In the genomic region with DNA sequence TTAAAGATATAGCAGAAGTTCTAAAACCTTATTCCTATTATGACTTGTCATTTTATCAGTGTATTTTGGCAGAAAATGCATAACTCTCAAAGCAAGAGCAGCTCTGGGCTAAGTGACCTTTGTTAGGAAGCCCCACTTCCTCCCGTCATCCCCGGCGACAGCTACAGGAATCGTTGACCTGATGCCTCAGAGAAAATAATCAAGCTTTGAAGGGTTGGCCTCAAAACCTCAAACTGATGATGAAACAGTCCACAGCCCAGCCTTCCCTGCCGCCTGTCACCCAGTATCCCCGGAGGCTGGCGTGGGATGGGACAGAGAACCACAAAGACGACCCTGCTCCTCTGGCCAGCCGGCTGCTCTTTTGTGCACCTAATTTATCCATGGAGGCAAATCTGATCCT, we compare ENCODE assay signal across 17 cellular contexts.
DNase-seq lines count a peak whose midpoint lies in the region; ATAC-seq and TF ChIP-seq lines count a peak whose summit lies in the region.
"Had no signal": no experiment of that assay in that cellular context is flagged by ENCODE, and none has a peak within 500 bp of the region (broad histone marks: within the 10 kb centered on the region; RNA-seq: fewer than 3 reads in every experiment).

No MANE protein-coding gene starts in this region.

- H3K36me3 Mint-ChIP-seq in activated CD8-positive, alpha-beta T cell treated with anti-CD3 and anti-CD28 coated beads for 36 hours (ENCODE audit: low read depth): no peaks in the 10 kb centered on the region
- no peaks in the 10 kb centered on the region for H3K36me3 Mint-ChIP-seq in activated CD8-positive, alpha-beta T cell treated with anti-CD3 and anti-CD28 coated beads, Interleukin-2, amount 10 ng/mL, durations not matched to agents 7 days and 5 days (ENCODE audit: low read depth)
- no peaks in the 10 kb centered on the region for H3K36me3 Mint-ChIP-seq in stimulated activated naive B cell treated with anti-CD40 and anti-IgM and Interleukin-4, amounts not matched to agents 10 μg/mL and 1 μg/mL and 100 μg/mL, for 72 hours
- no peaks in the 10 kb centered on the region for H3K36me3 Mint-ChIP-seq in activated naive CD4-positive, alpha-beta T cell treated with anti-CD3 and anti-CD28 coated beads, Interleukin-2, amount 50 U/mL, for 72 hours
- H3K36me3 Mint-ChIP-seq: naive thymus-derived CD4-positive, alpha-beta T cell had no signal

- no peak overlapping the region for H3K27ac ChIP-seq in thyroid gland
- H3K27ac ChIP-seq: gastrocnemius medialis, KMS-11, tibial artery had no signal

- H3K4me3 ChIP-seq in thyroid gland (replicated peaks in 1 of 3): no peak overlapping the region
- H3K4me3 ChIP-seq: gastrocnemius medialis, tibial artery had no signal

- no peak overlapping the region for H3K27ac Mint-ChIP-seq in activated CD8-positive, alpha-beta T cell treated with anti-CD3 and anti-CD28 coated beads for 36 hours
- no peak overlapping the region for H3K27ac Mint-ChIP-seq in activated CD8-positive, alpha-beta T cell treated with anti-CD3 and anti-CD28 coated beads, Interleukin-2, amount 10 ng/mL, durations not matched to agents 7 days and 5 days
- no peak overlapping the region for H3K27ac Mint-ChIP-seq in stimulated activated naive B cell treated with anti-CD40 and anti-IgM and Interleukin-4, amounts not matched to agents 10 μg/mL and 1 μg/mL and 100 μg/mL, for 72 hours
- H3K27ac Mint-ChIP-seq in activated naive CD4-positive, alpha-beta T cell treated with anti-CD3 and anti-CD28 coated beads, Interleukin-2, amount 50 U/mL, for 72 hours: no peak overlapping the region
- H3K27ac Mint-ChIP-seq: HFFc6; naive thymus-derived CD4-positive, alpha-beta T cell had no signal

- peak; percentile 21 for DNase-seq in activated CD8-positive, alpha-beta T cell treated with anti-CD3 and anti-CD28 coated beads for 36 hours
- no peak for DNase-seq in activated CD8-positive, alpha-beta T cell treated with anti-CD3 and anti-CD28 coated beads, Interleukin-2, amount 10 ng/mL, durations not matched to agents 7 days and 5 days
- peak; percentile 79 for DNase-seq in NOMO-1 treated with dmso at 0.1 percent for 144 hours (lab: John Stamatoyannopoulos, UW; ENCODE audit: unreplicated experiment)
- DNase-seq in foreskin melanocyte: peak; percentile 18
- peak; percentile 8 for DNase-seq in stimulated activated naive B cell treated with anti-CD40 and anti-IgM and Interleukin-4, amounts not matched to agents 10 μg/mL and 1 μg/mL and 100 μg/mL, for 72 hours
- no peak for DNase-seq in thyroid gland
- no peak for DNase-seq in activated naive CD4-positive, alpha-beta T cell treated with anti-CD3 and anti-CD28 coated beads, Interleukin-2, amount 50 U/mL, for 72 hours (ENCODE audit: low spot score in 2 of 2)
- DNase-seq: ACHN; DMS79; gastrocnemius medialis; HFFc6; kidney glomerular epithelial cell; naive thymus-derived CD4-positive, alpha-beta T cell had no signal

- ATAC-seq in activated CD8-positive, alpha-beta T cell treated with anti-CD3 and anti-CD28 coated beads for 36 hours: no peak
- no peak for ATAC-seq in activated CD8-positive, alpha-beta T cell treated with anti-CD3 and anti-CD28 coated beads, Interleukin-2, amount 10 ng/mL, durations not matched to agents 7 days and 5 days
- peak; percentile 80 to 83 for ATAC-seq in stimulated activated naive B cell treated with anti-CD40 and anti-IgM and Interleukin-4, amounts not matched to agents 10 μg/mL and 1 μg/mL and 100 μg/mL, for 72 hours (replicated peaks)
- ATAC-seq in GM21515 (IDR thresholded peaks at IDR 0.05; ENCODE audit: unreplicated experiment): no peak
- no peak for ATAC-seq in activated naive CD4-positive, alpha-beta T cell treated with anti-CD3 and anti-CD28 coated beads, Interleukin-2, amount 50 U/mL, for 72 hours
- ATAC-seq: gastrocnemius medialis; naive thymus-derived CD4-positive, alpha-beta T cell; Panc1 had no signal

- intact Hi-C loops in activated CD8-positive, alpha-beta T cell treated with anti-CD3 and anti-CD28 coated beads for 36 hours (cut with micrococcal nuclease): no loop called here
- intact Hi-C loops in thyroid gland (cut with DNase I): no loop called here

- peaks cover 4% of the 10 kb centered on the region for H3K4me1 Mint-ChIP-seq in activated CD8-positive, alpha-beta T cell treated with anti-CD3 and anti-CD28 coated beads for 36 hours (ENCODE audit: low read depth)
- H3K4me1 Mint-ChIP-seq in activated CD8-positive, alpha-beta T cell treated with anti-CD3 and anti-CD28 coated beads, Interleukin-2, amount 10 ng/mL, durations not matched to agents 7 days and 5 days (ENCODE audit: low read depth): peaks cover 3% of the 10 kb centered on the region
- H3K4me1 Mint-ChIP-seq in stimulated activated naive B cell treated with anti-CD40 and anti-IgM and Interleukin-4, amounts not matched to agents 10 μg/mL and 1 μg/mL and 100 μg/mL, for 72 hours: peaks cover 2 to 4% of the 10 kb centered on the region in 2 donors

- H3K36me3 ChIP-seq in thyroid gland: no peaks in the 10 kb centered on the region
- H3K36me3 ChIP-seq: gastrocnemius medialis, tibial artery had no signal

- H3K4me3 Mint-ChIP-seq in activated CD8-positive, alpha-beta T cell treated with anti-CD3 and anti-CD28 coated beads for 36 hours: no peak overlapping the region
- H3K4me3 Mint-ChIP-seq in activated CD8-positive, alpha-beta T cell treated with anti-CD3 and anti-CD28 coated beads, Interleukin-2, amount 10 ng/mL, durations not matched to agents 7 days and 5 days: no peak overlapping the region
- H3K4me3 Mint-ChIP-seq in stimulated activated naive B cell treated with anti-CD40 and anti-IgM and Interleukin-4, amounts not matched to agents 10 μg/mL and 1 μg/mL and 100 μg/mL, for 72 hours: no peak overlapping the region
- H3K4me3 Mint-ChIP-seq: HFFc6; naive thymus-derived CD4-positive, alpha-beta T cell had no signal

- WGBS in thyroid gland, 2 donors: 38 to 50% methylated on average over 9 of the region's 9 CpGs

- H3K9me3 ChIP-seq in thyroid gland: no peaks in the 10 kb centered on the region
- H3K9me3 ChIP-seq: gastrocnemius medialis, tibial artery had no signal

- no peaks in the 10 kb centered on the region for H3K27me3 ChIP-seq in thyroid gland

- no peaks in the 10 kb centered on the region for H3K4me1 ChIP-seq in thyroid gland
- H3K4me1 ChIP-seq: gastrocnemius medialis, tibial artery had no signal

- H3K9me3 Mint-ChIP-seq in activated CD8-positive, alpha-beta T cell treated with anti-CD3 and anti-CD28 coated beads for 36 hours: no peaks in the 10 kb centered on the region
- H3K9me3 Mint-ChIP-seq in activated CD8-positive, alpha-beta T cell treated with anti-CD3 and anti-CD28 coated beads, Interleukin-2, amount 10 ng/mL, durations not matched to agents 7 days and 5 days (ENCODE audit: insufficient read depth): no peaks in the 10 kb centered on the region
- peaks cover 0 to 4% of the 10 kb centered on the region in 2 donors for H3K9me3 Mint-ChIP-seq in stimulated activated naive B cell treated with anti-CD40 and anti-IgM and Interleukin-4, amounts not matched to agents 10 μg/mL and 1 μg/mL and 100 μg/mL, for 72 hours
- no peaks in the 10 kb centered on the region for H3K9me3 Mint-ChIP-seq in activated naive CD4-positive, alpha-beta T cell treated with anti-CD3 and anti-CD28 coated beads, Interleukin-2, amount 50 U/mL, for 72 hours
- H3K9me3 Mint-ChIP-seq: HFFc6 had no signal

- peaks cover 14% of the 10 kb centered on the region for H3K27me3 Mint-ChIP-seq in activated CD8-positive, alpha-beta T cell treated with anti-CD3 and anti-CD28 coated beads for 36 hours
- H3K27me3 Mint-ChIP-seq in activated CD8-positive, alpha-beta T cell treated with anti-CD3 and anti-CD28 coated beads, Interleukin-2, amount 10 ng/mL, durations not matched to agents 7 days and 5 days (ENCODE audit: low read depth): peaks cover 21% of the 10 kb centered on the region
- peaks cover 12 to 13% of the 10 kb centered on the region in 2 donors for H3K27me3 Mint-ChIP-seq in stimulated activated naive B cell treated with anti-CD40 and anti-IgM and Interleukin-4, amounts not matched to agents 10 μg/mL and 1 μg/mL and 100 μg/mL, for 72 hours

- TF ChIP-seq CTCF in activated CD8-positive, alpha-beta T cell treated with anti-CD3 and anti-CD28 coated beads for 36 hours (IDR thresholded peaks at IDR 0.05): no peak
- no peak for TF ChIP-seq CTCF in thyroid gland (IDR thresholded peaks at IDR 0.05)

- POLR2A ChIA-PET in activated CD8-positive, alpha-beta T cell treated with anti-CD3 and anti-CD28 coated beads for 36 hours (lab: Charles Lee): no interaction called here
- POLR2A ChIA-PET in activated CD8-positive, alpha-beta T cell treated with anti-CD3 and anti-CD28 coated beads, Interleukin-2, amount 10 ng/mL, durations not matched to agents 7 days and 5 days (lab: Charles Lee): no interaction called here

- CTCF ChIA-PET in activated CD8-positive, alpha-beta T cell treated with anti-CD3 and anti-CD28 coated beads for 36 hours (lab: Charles Lee): interaction anchor here (1.5 to 1.6 kb wide), 2 partner anchors 142 to 155 kb away, joined by 3 read pairs; a partner anchor contains a TSS
- CTCF ChIA-PET in activated CD8-positive, alpha-beta T cell treated with anti-CD3 and anti-CD28 coated beads, Interleukin-2, amount 10 ng/mL, durations not matched to agents 7 days and 5 days (lab: Charles Lee): no interaction called here

- no peak for TF ChIP-seq POLR2A in thyroid gland (IDR thresholded peaks at IDR 0.05)

Comparison
In these comparisons a context has a peak if more than half of its experiments do, and no peak if none do; other contexts are left out.
1. DNase-seq: peak in activated CD8-positive, alpha-beta T cell treated with anti-CD3 and anti-CD28 coated beads for 36 hours (single experiment), NOMO-1 treated with dmso at 0.1 percent for 144 hours (single experiment), foreskin melanocyte (single experiment) and stimulated activated naive B cell treated with anti-CD40 and anti-IgM and Interleukin-4, amounts not matched to agents 10 μg/mL and 1 μg/mL and 100 μg/mL, for 72 hours (single experiment); none in activated CD8-positive, alpha-beta T cell treated with anti-CD3 and anti-CD28 coated beads, Interleukin-2, amount 10 ng/mL, durations not matched to agents 7 days and 5 days (single experiment), thyroid gland (0 of 2) and activated naive CD4-positive, alpha-beta T cell treated with anti-CD3 and anti-CD28 coated beads, Interleukin-2, amount 50 U/mL, for 72 hours (0 of 2).
2. ATAC-seq: peak in stimulated activated naive B cell treated with anti-CD40 and anti-IgM and Interleukin-4, amounts not matched to agents 10 μg/mL and 1 μg/mL and 100 μg/mL, for 72 hours (2 of 2); none in activated CD8-positive, alpha-beta T cell treated with anti-CD3 and anti-CD28 coated beads for 36 hours (single experiment), activated CD8-positive, alpha-beta T cell treated with anti-CD3 and anti-CD28 coated beads, Interleukin-2, amount 10 ng/mL, durations not matched to agents 7 days and 5 days (single experiment), GM21515 (single experiment) and activated naive CD4-positive, alpha-beta T cell treated with anti-CD3 and anti-CD28 coated beads, Interleukin-2, amount 50 U/mL, for 72 hours (0 of 2).